ENCODE assay signal across 20 cellular contexts in the genomic region with DNA sequence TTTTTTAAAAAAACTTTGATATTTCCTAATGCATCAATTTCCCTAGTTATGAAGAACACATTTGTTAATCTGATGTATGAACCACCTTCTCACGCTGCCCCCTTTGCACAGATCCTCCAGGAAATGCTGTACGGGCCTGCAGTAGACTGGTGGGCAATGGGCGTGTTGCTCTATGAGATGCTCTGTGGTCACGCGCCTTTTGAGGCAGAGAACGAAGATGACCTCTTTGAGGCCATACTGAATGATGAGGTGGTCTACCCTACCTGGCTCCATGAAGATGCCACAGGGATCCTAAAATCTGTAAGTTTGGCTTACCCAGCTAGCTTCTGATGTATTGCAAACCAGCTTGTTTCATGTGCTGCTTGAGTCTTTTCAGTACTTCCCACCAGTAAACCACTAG.
DNase-seq lines count a peak whose midpoint lies in the region; ATAC-seq and TF ChIP-seq lines count a peak whose summit lies in the region.
"Had no signal": no experiment of that assay in that cellular context is flagged by ENCODE, and none has a peak within 500 bp of the region (broad histone marks: within the 10 kb centered on the region; RNA-seq: fewer than 3 reads in every experiment).

No MANE protein-coding gene starts in this region.

- H3K4me3 ChIP-seq in naive thymus-derived CD4-positive, alpha-beta T cell (ENCODE audit: low read length): no peak overlapping the region

- H3K36me3 Mint-ChIP-seq in stimulated activated naive CD8-positive, alpha-beta T cell treated with anti-CD3 and anti-CD28 coated beads, Interleukin-15, Interleukin-2, amounts not matched to agents 100 ng/mL and 50 ng/mL, for 24 hours (ENCODE audit: low read depth): peaks cover 81% of the 10 kb centered on the region
- peaks cover 93% of the 10 kb centered on the region for H3K36me3 Mint-ChIP-seq in activated CD8-positive, alpha-beta T cell treated with anti-CD3 and anti-CD28 coated beads, Interleukin-2, amount 10 ng/mL, durations not matched to agents 7 days and 5 days (ENCODE audit: low read depth)
- peaks cover 21 to 63% (median 51%) of the 10 kb centered on the region in 5 donors for H3K36me3 Mint-ChIP-seq in naive thymus-derived CD4-positive, alpha-beta T cell

- H3K4me1 ChIP-seq in naive thymus-derived CD4-positive, alpha-beta T cell (ENCODE audit: control insufficient read depth in 2 of 2, insufficient read depth in 2 of 2, low read length in 2 of 2): peaks cover 4 to 31% of the 10 kb centered on the region in 2 donors

- no peak for DNase-seq in stimulated activated naive CD8-positive, alpha-beta T cell treated with anti-CD3 and anti-CD28 coated beads, Interleukin-15, Interleukin-2, amounts not matched to agents 100 U/mL and 50 U/mL, for 24 hours
- DNase-seq in activated CD8-positive, alpha-beta T cell treated with anti-CD3 and anti-CD28 coated beads, Interleukin-2, amount 10 ng/mL, durations not matched to agents 7 days and 5 days: no peak
- no peak for DNase-seq in naive thymus-derived CD4-positive, alpha-beta T cell
- DNase-seq in GM13976 (ENCODE audit: low spot score) (no peak), NCI-H128 (lab: John Stamatoyannopoulos, UW; ENCODE audit: unreplicated experiment) (no peak)
- DNase-seq: activated CD4-positive, CD25-positive, alpha-beta regulatory T cell; activated gamma-delta T cell; anterior cingulate cortex; dermis blood vessel endothelial cell; KG1; NCI-H187; NCI-H526 treated with DMSO at 0.1 percent for 48 hours; right cardiac atrium; stimulated activated CD4-positive, alpha-beta T cell treated with anti-CD3 and anti-CD28 coated beads, Interleukin-12 subunit alpha, Interleukin-12 subunit beta, amount 100 ng/mL, for 4 hours; T1000 had no signal

- no peak overlapping the region for H3K4me3 Mint-ChIP-seq in stimulated activated naive CD8-positive, alpha-beta T cell treated with anti-CD3 and anti-CD28 coated beads, Interleukin-15, Interleukin-2, amounts not matched to agents 100 ng/mL and 50 ng/mL, for 24 hours
- H3K4me3 Mint-ChIP-seq in activated CD8-positive, alpha-beta T cell treated with anti-CD3 and anti-CD28 coated beads, Interleukin-2, amount 10 ng/mL, durations not matched to agents 7 days and 5 days: no peak overlapping the region
- H3K4me3 Mint-ChIP-seq in naive thymus-derived CD4-positive, alpha-beta T cell: no peak overlapping the region
- H3K4me3 Mint-ChIP-seq: nephron had no signal

- in situ Hi-C loops in GM13976 (cut with MboI; ENCODE audit: low sequenced_read_pairs, unreplicated experiment): no loop called here

- H3K36me3 ChIP-seq in naive thymus-derived CD4-positive, alpha-beta T cell (ENCODE audit: control insufficient read depth in 2 of 3, insufficient read depth in 3 of 3, low read length in 3 of 3): peaks cover 15 to 92% (median 53%) of the 10 kb centered on the region in 3 experiments

- ATAC-seq in stimulated activated naive CD8-positive, alpha-beta T cell treated with anti-CD3 and anti-CD28 coated beads, Interleukin-15, Interleukin-2, amounts not matched to agents 100 U/mL and 50 U/mL, for 24 hours: no peak
- ATAC-seq in activated CD8-positive, alpha-beta T cell treated with anti-CD3 and anti-CD28 coated beads, Interleukin-2, amount 10 ng/mL, durations not matched to agents 7 days and 5 days: no peak
- no peak for ATAC-seq in naive thymus-derived CD4-positive, alpha-beta T cell
- no peak for ATAC-seq in HG03457 (IDR thresholded peaks at IDR 0.05; ENCODE audit: unreplicated experiment)
- ATAC-seq: right cardiac atrium had no signal

- intact Hi-C loops in naive thymus-derived CD4-positive, alpha-beta T cell (cut with micrococcal nuclease): loop anchor here (2.0 to 10.0 kb wide), 3 partner anchors 27 to 305 kb away; no protein-coding TSS in a partner anchor

- H3K27ac ChIP-seq in naive thymus-derived CD4-positive, alpha-beta T cell (ENCODE audit: low read depth, low read length): no peak overlapping the region
- H3K27ac ChIP-seq: parathyroid adenoma, RWPE1 had no signal

- no peak for TF ChIP-seq CTCF in GM13976 (IDR thresholded peaks at IDR 0.05; ENCODE audit: borderline replicate concordance, control extremely low read depth, extremely low read depth, insufficient read depth, missing control alignments)

- POLR2A ChIA-PET in activated CD8-positive, alpha-beta T cell treated with anti-CD3 and anti-CD28 coated beads, Interleukin-2, amount 10 ng/mL, durations not matched to agents 7 days and 5 days (lab: Charles Lee): no interaction called here
- POLR2A ChIA-PET in naive thymus-derived CD4-positive, alpha-beta T cell (lab: Charles Lee): no interaction called here

- no peaks in the 10 kb centered on the region for H3K9me3 ChIP-seq in naive thymus-derived CD4-positive, alpha-beta T cell (ENCODE audit: control insufficient read depth in 2 of 3, low read length in 3 of 3)

- peaks cover 4% of the 10 kb centered on the region for H3K9me3 Mint-ChIP-seq in stimulated activated naive CD8-positive, alpha-beta T cell treated with anti-CD3 and anti-CD28 coated beads, Interleukin-15, Interleukin-2, amounts not matched to agents 100 ng/mL and 50 ng/mL, for 24 hours
- no peaks in the 10 kb centered on the region for H3K9me3 Mint-ChIP-seq in activated CD8-positive, alpha-beta T cell treated with anti-CD3 and anti-CD28 coated beads, Interleukin-2, amount 10 ng/mL, durations not matched to agents 7 days and 5 days (ENCODE audit: insufficient read depth)
- H3K9me3 Mint-ChIP-seq in naive thymus-derived CD4-positive, alpha-beta T cell: peaks cover 0 to 4% (median 0%) of the 10 kb centered on the region in 11 donors
- H3K9me3 Mint-ChIP-seq: nephron had no signal

- H3K27me3 Mint-ChIP-seq in stimulated activated naive CD8-positive, alpha-beta T cell treated with anti-CD3 and anti-CD28 coated beads, Interleukin-15, Interleukin-2, amounts not matched to agents 100 ng/mL and 50 ng/mL, for 24 hours: no peaks in the 10 kb centered on the region
- no peaks in the 10 kb centered on the region for H3K27me3 Mint-ChIP-seq in activated CD8-positive, alpha-beta T cell treated with anti-CD3 and anti-CD28 coated beads, Interleukin-2, amount 10 ng/mL, durations not matched to agents 7 days and 5 days (ENCODE audit: low read depth)
- no peaks in the 10 kb centered on the region for H3K27me3 Mint-ChIP-seq in naive thymus-derived CD4-positive, alpha-beta T cell

- peak overlapping the region; percentile 82 for H3K27ac Mint-ChIP-seq in stimulated activated naive CD8-positive, alpha-beta T cell treated with anti-CD3 and anti-CD28 coated beads, Interleukin-15, Interleukin-2, amounts not matched to agents 100 ng/mL and 50 ng/mL, for 24 hours
- H3K27ac Mint-ChIP-seq in activated CD8-positive, alpha-beta T cell treated with anti-CD3 and anti-CD28 coated beads, Interleukin-2, amount 10 ng/mL, durations not matched to agents 7 days and 5 days: peak overlapping the region; percentile 62
- H3K27ac Mint-ChIP-seq in naive thymus-derived CD4-positive, alpha-beta T cell: peak overlapping the region in 8 of 9 donors; percentile 3 to 85 (median 68)
- H3K27ac Mint-ChIP-seq: nephron had no signal

- H3K27me3 ChIP-seq in naive thymus-derived CD4-positive, alpha-beta T cell (ENCODE audit: control insufficient read depth in 2 of 2, insufficient read depth in 2 of 2, low read length in 2 of 2): no peaks in the 10 kb centered on the region

- CTCF ChIA-PET in activated CD8-positive, alpha-beta T cell treated with anti-CD3 and anti-CD28 coated beads, Interleukin-2, amount 10 ng/mL, durations not matched to agents 7 days and 5 days (lab: Charles Lee): no interaction called here
- CTCF ChIA-PET in naive thymus-derived CD4-positive, alpha-beta T cell (lab: Charles Lee): no interaction called here

- peaks cover 95% of the 10 kb centered on the region for H3K4me1 Mint-ChIP-seq in stimulated activated naive CD8-positive, alpha-beta T cell treated with anti-CD3 and anti-CD28 coated beads, Interleukin-15, Interleukin-2, amounts not matched to agents 100 ng/mL and 50 ng/mL, for 24 hours (ENCODE audit: low read depth)
- peaks cover 92% of the 10 kb centered on the region for H3K4me1 Mint-ChIP-seq in activated CD8-positive, alpha-beta T cell treated with anti-CD3 and anti-CD28 coated beads, Interleukin-2, amount 10 ng/mL, durations not matched to agents 7 days and 5 days (ENCODE audit: low read depth)
- H3K4me1 Mint-ChIP-seq in naive thymus-derived CD4-positive, alpha-beta T cell: peaks cover 28 to 81% (median 62%) of the 10 kb centered on the region in 7 donors
